ENCODE assay signal across 8 cellular contexts in the genomic region with DNA sequence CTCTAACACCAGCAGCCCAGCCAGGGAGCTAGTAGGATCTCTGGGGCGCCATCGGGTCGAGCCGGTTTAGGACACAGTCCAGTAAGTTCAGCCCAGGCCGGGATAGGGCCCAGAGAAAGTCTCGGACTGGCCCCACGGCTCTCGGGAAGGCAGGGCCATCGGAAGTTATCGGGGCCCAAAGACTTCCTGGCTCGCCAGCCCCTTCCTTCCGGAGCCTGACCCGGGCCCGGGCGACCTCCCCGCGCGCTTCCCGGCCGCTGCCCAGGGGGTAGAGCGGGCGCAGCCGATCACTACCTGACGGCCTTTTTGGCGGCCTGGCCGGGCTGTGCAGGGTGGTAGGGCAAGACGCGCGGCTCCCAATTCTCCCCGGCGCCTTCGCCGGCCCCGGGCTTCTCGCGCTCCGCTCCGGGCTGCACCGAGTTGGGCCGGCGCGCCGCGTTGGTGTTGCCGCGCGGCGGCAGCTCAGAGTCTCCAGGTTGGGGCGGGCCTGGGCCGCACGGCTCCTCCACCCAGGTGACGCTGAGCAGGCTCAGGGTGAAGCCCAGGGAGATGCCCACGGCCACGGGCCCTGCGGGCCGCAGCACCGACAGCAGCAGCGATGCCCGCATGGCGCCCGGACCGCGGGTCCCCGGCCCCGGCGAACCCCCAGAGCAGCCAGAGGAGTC. TPM values are rescaled to one million over a fixed set of nuclear protein-coding genes. Genes with fewer than 3 reads are reported as not detected.
DNase-seq lines count a peak whose midpoint lies in the region; ATAC-seq and TF ChIP-seq lines count a peak whose summit lies in the region.

No MANE protein-coding gene starts in this region.

- H3K4me1 Mint-ChIP-seq in activated T-helper 2 cell treated with anti-CD3 and anti-CD28 coated beads, Interferon-gamma antibody, Interleukin-2, Interleukin-4, amounts not matched to agents 10 μg/mL and 5 μg/mL and 100 μg/mL, durations not matched to agents 14 hours and 24 hours and 36 hours (ENCODE audit: low read depth), result peaks cover 11% of the 10 kb centered on the region

- no peak for TF ChIP-seq CTCF in left ventricle myocardium inferior (IDR thresholded peaks at IDR 0.05; ENCODE audit: borderline replicate concordance)

- ATAC-seq in GM21447 (IDR thresholded peaks at IDR 0.05; ENCODE audit: unreplicated experiment) (peak; percentile 32), sciatic nerve (peak; percentile 0)

- no peaks in the 10 kb centered on the region for H3K9me3 Mint-ChIP-seq in activated T-helper 2 cell treated with anti-CD3 and anti-CD28 coated beads, Interferon-gamma antibody, Interleukin-2, Interleukin-4, amounts not matched to agents 10 μg/mL and 5 μg/mL and 100 μg/mL, durations not matched to agents 14 hours and 24 hours and 36 hours

- peak; percentile 51 for DNase-seq in NCI-H2196 (lab: John Stamatoyannopoulos, UW; ENCODE audit: unreplicated experiment)
- no peak for DNase-seq in NCI-H2196 treated with DMSO at 0.1 percent for 48 hours (lab: John Stamatoyannopoulos, UW; ENCODE audit: unreplicated experiment)
- peak; percentile 53 for DNase-seq in HPDE6-E6E7 (ENCODE audit: extremely low spot score)
- no peak for DNase-seq in activated T-helper 2 cell treated with anti-CD3 and anti-CD28 coated beads, Interferon-gamma antibody, Interleukin-2, Interleukin-4, amounts not matched to agents 10 μg/mL and 5 μg/mL and 100 μg/mL, durations not matched to agents 14 hours and 24 hours and 36 hours (ENCODE audit: low spot score)
- peak; percentile 33 for DNase-seq in left ventricle myocardium inferior
- DNase-seq in sciatic nerve (ENCODE audit: low spot score), result no peak
- no peak for DNase-seq in stimulated activated CD4-positive, alpha-beta T cell treated with anti-CD3 and anti-CD28 coated beads, Interleukin-12 subunit alpha, Interleukin-12 subunit beta, amount 100 ng/mL, for 4 hours

- peaks cover 49% of the 10 kb centered on the region for H3K27me3 ChIP-seq in left ventricle myocardium inferior (ENCODE audit: low read depth)

- peak overlapping the region; percentile 80 for H3K4me3 ChIP-seq in left ventricle myocardium inferior

- no peaks in the 10 kb centered on the region for H3K9me3 ChIP-seq in left ventricle myocardium inferior (replicated peaks)

- H3K36me3 Mint-ChIP-seq in activated T-helper 2 cell treated with anti-CD3 and anti-CD28 coated beads, Interferon-gamma antibody, Interleukin-2, Interleukin-4, amounts not matched to agents 10 μg/mL and 5 μg/mL and 100 μg/mL, durations not matched to agents 14 hours and 24 hours and 36 hours (ENCODE audit: low read depth), result peaks cover 15% of the 10 kb centered on the region

- intact Hi-C loops in activated T-helper 2 cell treated with anti-CD3 and anti-CD28 coated beads, Interferon-gamma antibody, Interleukin-2, Interleukin-4, amounts not matched to agents 10 μg/mL and 5 μg/mL and 100 μg/mL, durations not matched to agents 14 hours and 24 hours and 36 hours (cut with micrococcal nuclease), result loop anchor here (1.0 to 10.0 kb wide), 5 partner anchors 9 to 368 kb away; a partner anchor contains a TSS
- intact Hi-C loops in left ventricle myocardium inferior (cut with micrococcal nuclease), result no loop called here
- intact Hi-C loops in sciatic nerve (cut with DNase I), result loop anchor here (5.0 kb wide), 1 partner anchor 99 kb away; no protein-coding TSS in a partner anchor

- peak overlapping the region; percentile 91 for H3K4me3 Mint-ChIP-seq in activated T-helper 2 cell treated with anti-CD3 and anti-CD28 coated beads, Interferon-gamma antibody, Interleukin-2, Interleukin-4, amounts not matched to agents 10 μg/mL and 5 μg/mL and 100 μg/mL, durations not matched to agents 14 hours and 24 hours and 36 hours (ENCODE audit: low read depth)

- peak overlapping the region; percentile 19 for H3K27ac Mint-ChIP-seq in activated T-helper 2 cell treated with anti-CD3 and anti-CD28 coated beads, Interferon-gamma antibody, Interleukin-2, Interleukin-4, amounts not matched to agents 10 μg/mL and 5 μg/mL and 100 μg/mL, durations not matched to agents 14 hours and 24 hours and 36 hours

- peaks cover 32% of the 10 kb centered on the region for H3K36me3 ChIP-seq in left ventricle myocardium inferior

- H3K4me1 ChIP-seq in left ventricle myocardium inferior, result peaks cover 49% of the 10 kb centered on the region

- H3K27me3 Mint-ChIP-seq in activated T-helper 2 cell treated with anti-CD3 and anti-CD28 coated beads, Interferon-gamma antibody, Interleukin-2, Interleukin-4, amounts not matched to agents 10 μg/mL and 5 μg/mL and 100 μg/mL, durations not matched to agents 14 hours and 24 hours and 36 hours (ENCODE audit: low read depth), result peaks cover 16% of the 10 kb centered on the region

- peak overlapping the region; percentile 93 for H3K27ac ChIP-seq in left ventricle myocardium inferior (replicated peaks)

RNA-seq across cellular contexts. Expression of a gene that starts 0.5 kb away (rescaled TPM):
- 40.2 and 41.9 TPM in 2 replicates for total RNA-seq in activated T-helper 2 cell treated with anti-CD3 and anti-CD28 coated beads, Interferon-gamma antibody, Interleukin-2, Interleukin-4, amounts not matched to agents 10 μg/mL and 5 μg/mL and 100 μg/mL, durations not matched to agents 14 hours and 24 hours and 36 hours
- 104 TPM for total RNA-seq in left ventricle myocardium inferior
- 33.4 TPM for total RNA-seq in sciatic nerve

RNA-seq across cellular contexts. Expression of a gene that starts 0.8 kb away (rescaled TPM):
- total RNA-seq in activated T-helper 2 cell treated with anti-CD3 and anti-CD28 coated beads, Interferon-gamma antibody, Interleukin-2, Interleukin-4, amounts not matched to agents 10 μg/mL and 5 μg/mL and 100 μg/mL, durations not matched to agents 14 hours and 24 hours and 36 hours, result 3.8 and 4.9 TPM in 2 replicates
- 2.5 TPM for total RNA-seq in left ventricle myocardium inferior
- 2.1 TPM for total RNA-seq in sciatic nerve

RNA-seq across cellular contexts. Expression of a gene that starts 28.3 kb away (rescaled TPM):
- 0.37 and 0.59 TPM in 2 replicates for total RNA-seq in activated T-helper 2 cell treated with anti-CD3 and anti-CD28 coated beads, Interferon-gamma antibody, Interleukin-2, Interleukin-4, amounts not matched to agents 10 μg/mL and 5 μg/mL and 100 μg/mL, durations not matched to agents 14 hours and 24 hours and 36 hours
- total RNA-seq in left ventricle myocardium inferior, result 208 TPM
- 85.2 TPM for total RNA-seq in sciatic nerve

RNA-seq across cellular contexts. Expression of a gene that starts 28.8 kb away (rescaled TPM):
- not detected in 2 replicates for total RNA-seq in activated T-helper 2 cell treated with anti-CD3 and anti-CD28 coated beads, Interferon-gamma antibody, Interleukin-2, Interleukin-4, amounts not matched to agents 10 μg/mL and 5 μg/mL and 100 μg/mL, durations not matched to agents 14 hours and 24 hours and 36 hours
- total RNA-seq in left ventricle myocardium inferior (not detected), sciatic nerve (0.31 TPM)

RNA-seq across cellular contexts. Expression of a gene that starts 29.0 kb away (rescaled TPM):
- total RNA-seq in activated T-helper 2 cell treated with anti-CD3 and anti-CD28 coated beads, Interferon-gamma antibody, Interleukin-2, Interleukin-4, amounts not matched to agents 10 μg/mL and 5 μg/mL and 100 μg/mL, durations not matched to agents 14 hours and 24 hours and 36 hours, result not detected in 2 replicates
- total RNA-seq in left ventricle myocardium inferior, result 2.4 TPM
- 0.53 TPM for total RNA-seq in sciatic nerve

Comparison
In these comparisons a context has a peak if more than half of its experiments do, and no peak if none do; other contexts are left out.
1. DNase-seq: peak in NCI-H2196 (single experiment), HPDE6-E6E7 (single experiment) and left ventricle myocardium inferior (single experiment); none in NCI-H2196 treated with DMSO at 0.1 percent for 48 hours (single experiment), activated T-helper 2 cell treated with anti-CD3 and anti-CD28 coated beads, Interferon-gamma antibody, Interleukin-2, Interleukin-4, amounts not matched to agents 10 μg/mL and 5 μg/mL and 100 μg/mL, durations not matched to agents 14 hours and 24 hours and 36 hours (single experiment), sciatic nerve (single experiment) and stimulated activated CD4-positive, alpha-beta T cell treated with anti-CD3 and anti-CD28 coated beads, Interleukin-12 subunit alpha, Interleukin-12 subunit beta, amount 100 ng/mL, for 4 hours (single experiment).
2. RNA of a gene that starts 28.3 kb away (total RNA-seq): 208 TPM in left ventricle myocardium inferior (single experiment) and 85.2 TPM in sciatic nerve (single experiment); 0.37 to 0.59 TPM in activated T-helper 2 cell treated with anti-CD3 and anti-CD28 coated beads, Interferon-gamma antibody, Interleukin-2, Interleukin-4, amounts not matched to agents 10 μg/mL and 5 μg/mL and 100 μg/mL, durations not matched to agents 14 hours and 24 hours and 36 hours; every median in the first group is over 10 times any median in the second.